In genomic region chr9:68643901-68644809, GRCh38 we compare ENCODE assay signal across 12 cellular contexts.
DNase-seq lines count a peak whose midpoint lies in the region; ATAC-seq, FAIRE-seq and TF ChIP-seq lines count a peak whose summit lies in the region.
"Had no signal": no experiment of that assay in that cellular context is flagged by ENCODE, and none has a peak within 500 bp of the region (broad histone marks: within the 10 kb centered on the region; RNA-seq: fewer than 3 reads in every experiment).

No MANE protein-coding gene starts in this region.

- no peak overlapping the region for H3K56ac ChIP-seq in H1 (replicated peaks; ENCODE audit: insufficient read length, low read depth, low read length)

- H4K8ac ChIP-seq in H1 (ENCODE audit: extremely low read depth, insufficient read depth, low read length) = no peak overlapping the region

- H3K27me3 Mint-ChIP-seq in CD4-positive, alpha-beta memory T cell = peaks cover 3 to 5% of the 10 kb centered on the region in 2 donors
- peaks cover 32% of the 10 kb centered on the region for H3K27me3 Mint-ChIP-seq in mesothelial cell of epicardium (ENCODE audit: low read depth)

- TF ChIP-seq CTCF in H1 (IDR thresholded peaks at IDR 0.05; ENCODE audit: control extremely low read depth in 1 of 3, insufficient read depth in 1 of 3, low read depth in 1 of 3, low read length in 3 of 3) (no peak), mesothelial cell of epicardium (IDR thresholded peaks at IDR 0.05; ENCODE audit: unreplicated experiment) (no peak), transverse colon (IDR thresholded peaks at IDR 0.05) (no peak)

- H2AFZ ChIP-seq in H1 (ENCODE audit: low read length) = peak overlapping the region; percentile 99

- H2BK12ac ChIP-seq in H1 (ENCODE audit: low read depth, low read length) = no peak overlapping the region

- H2BK20ac ChIP-seq in H1 (ENCODE audit: low read length) = no peak overlapping the region

- H3K23me2 ChIP-seq in H1 (ENCODE audit: low read depth, low read length) = no peaks in the 10 kb centered on the region

- H2BK5ac ChIP-seq in H1 (ENCODE audit: low read depth, low read length) = no peak overlapping the region

- H3K4me3 Mint-ChIP-seq in CD4-positive, alpha-beta memory T cell = no peak overlapping the region
- H3K4me3 Mint-ChIP-seq in mesothelial cell of epicardium = no peak overlapping the region
- H3K4me3 Mint-ChIP-seq: activated naive CD8-positive, alpha-beta T cell; nephron had no signal

- in situ Hi-C loops in transverse colon (cut with MboI; ENCODE audit: low pct_ligation_motif_present in 1 of 4, low pct_unique_long_range_greater_than_20kb in 1 of 4, low sequenced_read_pairs in 3 of 4) = no loop called here

- H3K4me1 Mint-ChIP-seq in CD4-positive, alpha-beta memory T cell = peaks cover 0 to 3% (median 0%) of the 10 kb centered on the region in 4 donors
- no peaks in the 10 kb centered on the region for H3K4me1 Mint-ChIP-seq in mesothelial cell of epicardium
- H3K4me1 Mint-ChIP-seq: nephron had no signal

- no peak overlapping the region for H3K9ac ChIP-seq in H1 (replicated peaks in 1 of 4; ENCODE audit: extremely low read depth in 1 of 4, low read depth in 3 of 4, low read length in 3 of 4)

- H2BK120ac ChIP-seq in H1 (replicated peaks; ENCODE audit: low read depth, low read length) = no peak overlapping the region

- H4K91ac ChIP-seq in H1 (replicated peaks; ENCODE audit: insufficient read length, low read length) = no peak overlapping the region

- H3K4me1 ChIP-seq in H1 (replicated peaks in 1 of 4; ENCODE audit: control insufficient read depth in 3 of 4, insufficient read depth in 4 of 4, low read length in 3 of 4) (0 out of 7 replicates have a peak, but pooled peaks cover 0 to 2% (median 0%) of the 10 kb centered on the region in 4 experiments), transverse colon (peaks cover 0 to 11% (median 0%) of the 10 kb centered on the region in 4 donors)
- no peaks in the 10 kb centered on the region for H3K4me1 ChIP-seq in CD4-positive, alpha-beta memory T cell (ENCODE audit: insufficient read depth, low read length)
- H3K4me1 ChIP-seq: SJSA1 had no signal

- no peak overlapping the region for H3K27ac Mint-ChIP-seq in CD4-positive, alpha-beta memory T cell
- no peak overlapping the region for H3K27ac Mint-ChIP-seq in mesothelial cell of epicardium
- H3K27ac Mint-ChIP-seq: activated naive CD8-positive, alpha-beta T cell; nephron had no signal

- H3K9me3 ChIP-seq in H1 (ENCODE audit: insufficient read depth in 2 of 2, low read depth in 1 of 2, low read length in 1 of 2) (no peaks in the 10 kb centered on the region), transverse colon (no peaks in the 10 kb centered on the region)
- H3K9me3 ChIP-seq in CD4-positive, alpha-beta memory T cell (ENCODE audit: control insufficient read depth in 1 of 2, low read length in 2 of 2) = no peaks in the 10 kb centered on the region
- H3K9me3 ChIP-seq: SJSA1 had no signal

- H3K18ac ChIP-seq in H1 (ENCODE audit: extremely low read depth, low read length) = no peak overlapping the region

- no peaks in the 10 kb centered on the region for H4K20me1 ChIP-seq in H1 (replicated peaks in 1 of 2; ENCODE audit: control insufficient read depth in 1 of 2, insufficient read depth in 2 of 2, low read length in 2 of 2)

- H2AK5ac ChIP-seq in H1 (ENCODE audit: low read depth, low read length) = no peak overlapping the region

- no peak for TF ChIP-seq EP300 in H1 (IDR thresholded peaks at IDR 0.05; ENCODE audit: borderline replicate concordance in 1 of 2, low read depth in 2 of 2, low read length in 2 of 2)
- no peak for TF ChIP-seq EP300 in transverse colon (IDR thresholded peaks at IDR 0.05; ENCODE audit: low read depth)

- no peaks in the 10 kb centered on the region for H3K36me3 Mint-ChIP-seq in CD4-positive, alpha-beta memory T cell
- H3K36me3 Mint-ChIP-seq in mesothelial cell of epicardium = no peaks in the 10 kb centered on the region
- H3K36me3 Mint-ChIP-seq: activated naive CD8-positive, alpha-beta T cell had no signal

- no peaks in the 10 kb centered on the region for H3K36me3 ChIP-seq in H1 (ENCODE audit: control insufficient read depth in 2 of 4, insufficient read depth in 4 of 4, low read length in 3 of 4)
- no peaks in the 10 kb centered on the region for H3K36me3 ChIP-seq in CD4-positive, alpha-beta memory T cell (ENCODE audit: insufficient read depth, low read length)
- no peaks in the 10 kb centered on the region for H3K36me3 ChIP-seq in transverse colon
- H3K36me3 ChIP-seq: SJSA1 had no signal

- H3K4me2 ChIP-seq in H1 (ENCODE audit: insufficient read depth in 1 of 2, low read depth in 2 of 2, low read length in 2 of 2) = no peak overlapping the region

- no peaks in the 10 kb centered on the region for H3K79me1 ChIP-seq in H1 (ENCODE audit: low read depth, low read length)

- H3K14ac ChIP-seq in H1 (ENCODE audit: insufficient read length) = no peak overlapping the region

- TF ChIP-seq RAD21 in H1 (IDR thresholded peaks at IDR 0.05 in 1 of 2, conservative IDR thresholded peaks at IDR 0.05 in 1 of 2; ENCODE audit: low read depth in 2 of 2, low read length in 2 of 2) = no peak

- ATAC-seq in GM18517 (IDR thresholded peaks at IDR 0.05; ENCODE audit: unreplicated experiment) = peak; percentile 54
- peak; percentile 51 for ATAC-seq in GM21529 (IDR thresholded peaks at IDR 0.05; ENCODE audit: unreplicated experiment)
- peak; percentile 46 for ATAC-seq in HG03439 (IDR thresholded peaks at IDR 0.05; ENCODE audit: unreplicated experiment)

- DNase-seq in H1 (ENCODE audit: low read depth in 1 of 2, low spot score in 2 of 2) (no peak), mesothelial cell of epicardium (ENCODE audit: low spot score in 2 of 2, unreplicated experiment in 2 of 2) (no peak), AML-193 (lab: John Stamatoyannopoulos, UW) (no peak), transverse colon (no peak)
- no peak for DNase-seq in CD4-positive, alpha-beta memory T cell
- DNase-seq: DND-41 had no signal

- no peak overlapping the region for H3K23ac ChIP-seq in H1 (ENCODE audit: insufficient read length)

- H3K4me3 ChIP-seq in H1 (ENCODE audit: extremely low read depth in 1 of 4, insufficient read depth in 2 of 4, low read depth in 3 of 4, low read length in 4 of 4) = no peak overlapping the region
- no peak overlapping the region for H3K4me3 ChIP-seq in CD4-positive, alpha-beta memory T cell (ENCODE audit: low read length in 2 of 2)
- H3K4me3 ChIP-seq in transverse colon = no peak overlapping the region
- H3K4me3 ChIP-seq: SJSA1 had no signal

- FAIRE-seq in H1 (lab: Jason Lieb, UNC) = no peak

- intact Hi-C loops in CD4-positive, alpha-beta memory T cell (cut with micrococcal nuclease) = no loop called here
- intact Hi-C loops in transverse colon (cut with DNase I; ENCODE audit: low total_unique reads) = no loop called here

- H3K79me2 ChIP-seq in H1 (ENCODE audit: control insufficient read depth in 1 of 2, insufficient read depth in 2 of 2, low read length in 2 of 2) = no peaks in the 10 kb centered on the region

- H3K27me3 ChIP-seq in H1 (replicated peaks in 1 of 4; ENCODE audit: control insufficient read depth in 3 of 4, extremely low read depth in 1 of 4, insufficient read depth in 3 of 4, low read length in 3 of 4) = no peaks in the 10 kb centered on the region
- H3K27me3 ChIP-seq in CD4-positive, alpha-beta memory T cell (ENCODE audit: insufficient read depth, low read length) = no peaks in the 10 kb centered on the region
- no peaks in the 10 kb centered on the region for H3K27me3 ChIP-seq in transverse colon
- H3K27me3 ChIP-seq: SJSA1 had no signal

- no peak for TF ChIP-seq POLR2A in H1 (IDR thresholded peaks at IDR 0.05; ENCODE audit: control extremely low read depth in 1 of 2, low read depth in 2 of 2, low read length in 2 of 2)
- no peak for TF ChIP-seq POLR2A in transverse colon (IDR thresholded peaks at IDR 0.05)

- no peak overlapping the region for H3K4ac ChIP-seq in H1 (replicated peaks; ENCODE audit: insufficient read length, low read depth, low read length)

- CTCF ChIA-PET in H1 (lab: Charles Lee; ENCODE audit: partially characterized antibody) = no interaction called here
- CTCF ChIA-PET in CD4-positive, alpha-beta memory T cell (lab: Charles Lee; ENCODE audit: partially characterized antibody) = no interaction called here

- POLR2A ChIA-PET in H1 (lab: Charles Lee; ENCODE audit: partially characterized antibody) = interaction anchor here (0.7 kb wide), 1 partner anchor 252 kb away, joined by 3 read pairs; no protein-coding TSS in a partner anchor
- POLR2A ChIA-PET in CD4-positive, alpha-beta memory T cell (lab: Charles Lee; ENCODE audit: partially characterized antibody) = no interaction called here

- WGBS in H1 (ENCODE audit: extremely low coverage in 1 of 2, insufficient coverage in 1 of 2, insufficient read length in 1 of 2, insufficient replicate concordance in 2 of 2, low coverage in 1 of 2, low lambda C conversion rate in 2 of 2, missing lambda C conversion rate in 1 of 2), 2 experiments = 86% methylated on average over 11 of the region's 11 CpGs; no CpG with 5 or more reads in 1 of the 2 experiments
- WGBS in transverse colon (ENCODE audit: low coverage in 1 of 2), 2 donors = 61 to 86% methylated on average over 9 to 11 of the region's 11 CpGs

- no peak overlapping the region for H3K27ac ChIP-seq in H1 (ENCODE audit: low read depth, low read length)
- H3K27ac ChIP-seq in CD4-positive, alpha-beta memory T cell (ENCODE audit: low read depth, low read length) = no peak overlapping the region
- no peak overlapping the region for H3K27ac ChIP-seq in transverse colon
- H3K27ac ChIP-seq: SJSA1 had no signal

- H3K9me3 Mint-ChIP-seq in CD4-positive, alpha-beta memory T cell = no peaks in the 10 kb centered on the region
- H3K9me3 Mint-ChIP-seq in mesothelial cell of epicardium = no peaks in the 10 kb centered on the region
- H3K9me3 Mint-ChIP-seq: nephron had no signal

- H2BK15ac ChIP-seq in H1 (ENCODE audit: low read length) = no peak overlapping the region

- no peak overlapping the region for H4K5ac ChIP-seq in H1 (ENCODE audit: insufficient read length, low read depth, low read length)

TF ChIP-seq in H1, 55 proteins besides CTCF, POLR2A, EP300 and RAD21:
- TF ChIP-seq YY1 (IDR thresholded peaks at IDR 0.05; ENCODE audit: low read depth, low read length) (peak; percentile 90), ASH2L (IDR thresholded peaks at IDR 0.05; ENCODE audit: low read length) (no peak)
